ENCODE assay signal across 11 cellular contexts in the genomic region with DNA sequence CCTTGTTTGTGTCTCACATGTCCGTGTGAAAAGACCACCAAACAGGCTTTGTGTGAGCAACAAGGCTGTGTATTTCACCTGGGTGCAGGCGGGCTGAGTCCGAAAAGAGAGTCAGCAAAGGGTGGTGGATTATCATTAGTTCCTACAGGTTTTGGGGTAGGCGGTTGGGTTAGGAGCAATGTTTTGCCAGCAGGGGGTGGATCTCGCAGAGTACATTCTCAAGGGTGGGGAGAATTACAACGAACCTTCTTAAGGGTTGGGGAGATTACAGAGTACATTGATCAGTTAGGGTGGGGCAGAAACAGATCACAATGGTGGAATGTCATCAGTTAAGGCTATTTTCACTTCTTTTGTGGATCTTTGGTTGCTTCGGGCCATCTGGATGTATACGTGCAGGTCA. TPM values are rescaled to one million over a fixed set of nuclear protein-coding genes. Genes with fewer than 3 reads are reported as not detected.
DNase-seq lines count a peak whose midpoint lies in the region; ATAC-seq, FAIRE-seq and TF ChIP-seq lines count a peak whose summit lies in the region.
"Not testable (repeated sequence)": the region's sequence is repeated elsewhere in the genome, so short reads cannot be mapped to it uniquely, and the experiment has no call there.
"Had no signal": no experiment of that assay in that cellular context is flagged by ENCODE, and none has a peak within 500 bp of the region (broad histone marks: within the 10 kb centered on the region; RNA-seq: fewer than 3 reads in every experiment).

No MANE protein-coding gene starts in this region.

- H3K36me3 ChIP-seq in bronchial epithelial cell (ENCODE audit: control insufficient read depth, insufficient read depth, low read length); esophagus squamous epithelium: not testable (repeated sequence)

- not testable (repeated sequence) for H3K4me3 ChIP-seq in bronchial epithelial cell (ENCODE audit: low read depth, low read length); esophagus squamous epithelium

- H3K27me3 Mint-ChIP-seq in HFFc6 (ENCODE audit: insufficient read depth) = peaks cover 45% of the 10 kb centered on the region
- H3K27me3 Mint-ChIP-seq in naive B cell = not testable (repeated sequence)

- H3K4me1 Mint-ChIP-seq in HFFc6 (ENCODE audit: low read depth); naive B cell: not testable (repeated sequence)

- not testable (repeated sequence) for H3K9me3 Mint-ChIP-seq in HFFc6
- H3K9me3 Mint-ChIP-seq in naive B cell = peaks cover 0 to 11% (median 3%) of the 10 kb centered on the region in 7 donors

- TF ChIP-seq CTCF in GM12872 (IDR thresholded peaks at IDR 0.05; ENCODE audit: insufficient read depth, low read depth, low read length) = peak; percentile 30; the same call in 2 of the 3 replicates
- TF ChIP-seq CTCF in HFFc6 (IDR thresholded peaks at IDR 0.05) = peak; percentile 36; the same call in 1 of the 2 replicates
- TF ChIP-seq CTCF in bronchial epithelial cell (IDR thresholded peaks at IDR 0.05; ENCODE audit: insufficient read depth, low read length, severe bottlenecking) = peak; percentile 20
- not testable (repeated sequence) for TF ChIP-seq CTCF in esophagus squamous epithelium (IDR thresholded peaks at IDR 0.05)

- H3K27ac ChIP-seq in esophagus squamous epithelium = peak overlapping the region in 3 of 4 donors; percentile 5 to 56 (median 40)

- not testable (repeated sequence) for H3K9me3 ChIP-seq in esophagus squamous epithelium

- intact Hi-C loops in esophagus squamous epithelium (cut with DNase I) = not testable (repeated sequence)

- ATAC-seq in naive B cell (ENCODE audit: low read depth in 2 of 2) = peak in 1 of 2 donors; percentile 48

- TF ChIP-seq POLR2A in esophagus squamous epithelium (IDR thresholded peaks at IDR 0.05) = not testable (repeated sequence)

- not testable (repeated sequence) for DNase-seq in HFFc6; bronchial epithelial cell (ENCODE audit: low read depth); esophagus squamous epithelium (lab: John Stamatoyannopoulos, UW)
- DNase-seq in NAMALWA (ENCODE audit: low spot score) = peak; percentile 7
- peak; percentile 17 for DNase-seq in activated effector memory CD4-positive, alpha-beta T cell treated with anti-CD3 and anti-CD28 coated beads, Interleukin-2, amount 50 U/mL, for 16 hours
- DNase-seq in naive B cell = peak; percentile 20

- not testable (repeated sequence) for H3K27ac Mint-ChIP-seq in HFFc6
- peak overlapping the region in 2 of 6 donors; percentile 45 to 93 for H3K27ac Mint-ChIP-seq in naive B cell

- H3K4me3 Mint-ChIP-seq in HFFc6, naive B cell: not testable (repeated sequence)

- 56 to 67% methylated on average over 8 of the region's 8 CpGs for WGBS in esophagus squamous epithelium, 2 donors

- not testable (repeated sequence) for H3K27me3 ChIP-seq in bronchial epithelial cell (ENCODE audit: control insufficient read depth, insufficient read depth, low read length); esophagus squamous epithelium

- peak; percentile 80 for FAIRE-seq in bronchial epithelial cell (lab: Jason Lieb, UNC)

- H3K36me3 Mint-ChIP-seq in HFFc6 (ENCODE audit: low read depth); naive B cell: not testable (repeated sequence)

- H3K4me1 ChIP-seq in esophagus squamous epithelium = peaks cover 0 to 48% (median 0%) of the 10 kb centered on the region in 3 donors

RNA-seq across cellular contexts. Expression of gene TSPAN32, which starts 36.9 kb away (rescaled TPM):
- not detected for total RNA-seq in HFFc6 (2021; fragmentation: NEBNext Ultra II Directional; extraction: Animal tissue kit (Norgen Biotek cat#: 25700))
- total RNA-seq in bronchial epithelial cell (not detected in 2 replicates), esophagus squamous epithelium (1 to 10 TPM in 1 of 4 donors, not detected in 3; 2.5 TPM)
- 10 to 100 TPM in 4 of 6 donors, 1 to 10 TPM in 2; 6.5 to 24.0 (median 13.5) TPM for polyA plus RNA-seq in naive B cell (ENCODE audit: low read depth in 6 of 6)
- total RNA-seq: IMR-90 had no signal
- polyA plus RNA-seq: A549 had no signal

RNA-seq across cellular contexts. Expression of gene C11orf21, which starts 37.0 kb away (rescaled TPM):
- total RNA-seq in HFFc6 (2021; fragmentation: NEBNext Ultra II Directional; extraction: Animal tissue kit (Norgen Biotek cat#: 25700)) = not detected
- total RNA-seq in bronchial epithelial cell = not detected in 2 replicates
- under 1 TPM in 3 of 4 donors, not detected in 1; 0.30 to 0.94 (median 0.76) TPM for total RNA-seq in esophagus squamous epithelium
- polyA plus RNA-seq in naive B cell (ENCODE audit: low read depth in 6 of 6) = 10 to 100 TPM in 3 of 6 donors, 1 to 10 TPM in 3; 8.3 to 15.4 (median 10.2) TPM
- total RNA-seq: IMR-90 had no signal
- polyA plus RNA-seq: A549, AG04450, BJ, IMR-90 had no signal

RNA-seq across cellular contexts. Expression of gene CD81, which starts 38.4 kb away (rescaled TPM):
- 100 to 1,000 TPM; 540 to 738 (median 627) TPM for total RNA-seq in HFFc6 (2021; fragmentation: NEBNext Ultra II Directional; extraction: Animal tissue kit (Norgen Biotek cat#: 25700))
- total RNA-seq in bronchial epithelial cell = 133 and 219 TPM in 2 replicates
- 100 to 1,000 TPM; 110 to 265 (median 125) TPM for total RNA-seq in esophagus squamous epithelium
- polyA plus RNA-seq in naive B cell (ENCODE audit: low read depth in 6 of 6) = 100 to 1,000 TPM; 110 to 279 (median 240) TPM
